In genomic region chr15:62046064-62046779, GRCh38 we compare ENCODE assay signal across 11 cellular contexts.
DNase-seq lines count a peak whose midpoint lies in the region; ATAC-seq lines count a peak whose summit lies in the region.
"Had no signal": no experiment of that assay in that cellular context is flagged by ENCODE, and none has a peak within 500 bp of the region (broad histone marks: within the 10 kb centered on the region; RNA-seq: fewer than 3 reads in every experiment).

No MANE protein-coding gene starts in this region.

- peak; percentile 72 for ATAC-seq in GM18499 (IDR thresholded peaks at IDR 0.05; ENCODE audit: insufficient read depth, unreplicated experiment)
- ATAC-seq in GM21447 (IDR thresholded peaks at IDR 0.05; ENCODE audit: unreplicated experiment) = peak; percentile 89
- ATAC-seq in HG03457 (IDR thresholded peaks at IDR 0.05; ENCODE audit: unreplicated experiment) = peak; percentile 83

- H3K36me3 Mint-ChIP-seq in dendritic cell treated with granulocyte-macrophage colony-stimulating factor and Interleukin-4, amounts not matched to agents 40 ng/mL and 50 ng/mL, for 4 days (ENCODE audit: low read depth) = peaks cover 10% of the 10 kb centered on the region

- intact Hi-C loops in dendritic cell treated with granulocyte-macrophage colony-stimulating factor and Interleukin-4, amounts not matched to agents 40 ng/mL and 50 ng/mL, for 4 days (cut with micrococcal nuclease) = no loop called here

- H3K27ac Mint-ChIP-seq in dendritic cell treated with granulocyte-macrophage colony-stimulating factor and Interleukin-4, amounts not matched to agents 40 ng/mL and 50 ng/mL, for 4 days = peak overlapping the region; percentile 38
- H3K27ac Mint-ChIP-seq: HFFc6 had no signal

- peak overlapping the region; percentile 37 for H3K4me3 Mint-ChIP-seq in dendritic cell treated with granulocyte-macrophage colony-stimulating factor and Interleukin-4, amounts not matched to agents 40 ng/mL and 50 ng/mL, for 4 days
- H3K4me3 Mint-ChIP-seq: HFFc6 had no signal

- DNase-seq in SHP77 (lab: John Stamatoyannopoulos, UW) = no peak
- DNase-seq in NCI-H1436 (lab: John Stamatoyannopoulos, UW) = no peak
- no peak for DNase-seq in hepatic stellate cell (ENCODE audit: low spot score)
- DNase-seq in NCI-H2029 treated with DMSO at 0.1 percent for 48 hours (lab: John Stamatoyannopoulos, UW) = no peak
- DNase-seq: cortex of kidney, HFFc6, hypothalamus had no signal

- H3K27me3 Mint-ChIP-seq in dendritic cell treated with granulocyte-macrophage colony-stimulating factor and Interleukin-4, amounts not matched to agents 40 ng/mL and 50 ng/mL, for 4 days = no peaks in the 10 kb centered on the region

- peaks cover 33% of the 10 kb centered on the region for H3K4me1 Mint-ChIP-seq in dendritic cell treated with granulocyte-macrophage colony-stimulating factor and Interleukin-4, amounts not matched to agents 40 ng/mL and 50 ng/mL, for 4 days (ENCODE audit: low read depth)

- no peaks in the 10 kb centered on the region for H3K9me3 Mint-ChIP-seq in dendritic cell treated with granulocyte-macrophage colony-stimulating factor and Interleukin-4, amounts not matched to agents 40 ng/mL and 50 ng/mL, for 4 days
- H3K9me3 Mint-ChIP-seq: HFFc6 had no signal
